ENCODE assay signal across 11 cellular contexts in genomic region chr11:12430351-12430750, GRCh38. TPM values are rescaled to one million over a fixed set of nuclear protein-coding genes. Genes with fewer than 3 reads are reported as not detected.
DNase-seq lines count a peak whose midpoint lies in the region; TF ChIP-seq lines count a peak whose summit lies in the region.
"Had no signal": no experiment of that assay in that cellular context is flagged by ENCODE, and none has a peak within 500 bp of the region (broad histone marks: within the 10 kb centered on the region; RNA-seq: fewer than 3 reads in every experiment).

No MANE protein-coding gene starts in this region.

- H3K4me3 Mint-ChIP-seq in osteocyte (ENCODE audit: unreplicated experiment) = peak overlapping the region; percentile 47
- H3K4me3 Mint-ChIP-seq: natural killer cell had no signal

- DNase-seq in A172 (ENCODE audit: low spot score) = peak; percentile 18
- peak; percentile 92 for DNase-seq in SK-MEL-5 (ENCODE audit: low read depth, low spot score)
- DNase-seq in fibroblast of peridontal ligament (ENCODE audit: extremely low read depth) = peak; percentile 68
- DNase-seq in osteocyte (ENCODE audit: extremely low spot score, unreplicated experiment) = no peak
- DNase-seq in activated naive CD4-positive, alpha-beta T cell treated with Interleukin-2 at 50 U/mL for 16 hours = no peak
- no peak for DNase-seq in NCI-H82 treated with DMSO at 0.1 percent for 48 hours (lab: John Stamatoyannopoulos, UW; ENCODE audit: unreplicated experiment)
- DNase-seq in activated gamma-delta T cell (lab: John Stamatoyannopoulos, UW) = no peak
- no peak for DNase-seq in AG08395 (ENCODE audit: low spot score)
- DNase-seq: natural killer cell; NCI-H1436 treated with DMSO at 0.1 percent for 48 hours; stimulated activated CD4-positive, alpha-beta T cell treated with anti-CD3 and anti-CD28 coated beads, Interleukin-2, amount 100 ng/mL, for 48 hours had no signal

- peak overlapping the region; percentile 97 for H3K27ac Mint-ChIP-seq in osteocyte (ENCODE audit: unreplicated experiment)
- H3K27ac Mint-ChIP-seq: natural killer cell had no signal

- H3K9me3 Mint-ChIP-seq in osteocyte (ENCODE audit: unreplicated experiment) = no peaks in the 10 kb centered on the region
- H3K9me3 Mint-ChIP-seq: natural killer cell had no signal

- TF ChIP-seq CTCF in osteocyte (IDR thresholded peaks at IDR 0.05) = no peak

- H3K27me3 Mint-ChIP-seq in osteocyte (ENCODE audit: unreplicated experiment) = no peaks in the 10 kb centered on the region

- peaks cover 4% of the 10 kb centered on the region for H3K36me3 Mint-ChIP-seq in osteocyte (ENCODE audit: unreplicated experiment)
- H3K36me3 Mint-ChIP-seq: natural killer cell had no signal

- H3K4me1 Mint-ChIP-seq in osteocyte (ENCODE audit: unreplicated experiment) = peaks cover 62% of the 10 kb centered on the region
- H3K4me1 Mint-ChIP-seq: natural killer cell had no signal

- in situ Hi-C loops in SK-MEL-5 (cut with HindIII; ENCODE audit: low pct_unique_long_range_greater_than_20kb, low sequenced_read_pairs) = no loop called here

RNA-seq across cellular contexts. Expression of gene PARVA, which starts 53.0 kb away (rescaled TPM):
- 41.4 and 53.8 TPM in 2 replicates for total RNA-seq in A172 (2014; rRNA removed; shearing (Covaris generic))
- 12.9 and 13.2 TPM in 2 replicates for total RNA-seq in SK-MEL-5 (2014; rRNA removed; shearing (Covaris generic))
- 15.7 and 23.1 TPM in 2 replicates for polyA plus RNA-seq in SK-MEL-5 (2015; cell fraction: cytosol; rRNA removed)
- 5.0 and 6.7 TPM in 2 replicates for polyA plus RNA-seq in SK-MEL-5 (2015; cell fraction: nucleus; rRNA removed)
- total RNA-seq in osteocyte = 144 and 148 TPM in 2 replicates

Comparison
In these comparisons a context has a peak if more than half of its experiments do, and no peak if none do; other contexts are left out.
1. DNase-seq: peak in A172 (single experiment), SK-MEL-5 (single experiment) and fibroblast of peridontal ligament (single experiment); none in osteocyte (single experiment), activated naive CD4-positive, alpha-beta T cell treated with Interleukin-2 at 50 U/mL for 16 hours (single experiment), NCI-H82 treated with DMSO at 0.1 percent for 48 hours (single experiment), activated gamma-delta T cell (single experiment) and AG08395 (single experiment).